Comparison of ENCODE assay signal across 18 cellular contexts in the genomic region with DNA sequence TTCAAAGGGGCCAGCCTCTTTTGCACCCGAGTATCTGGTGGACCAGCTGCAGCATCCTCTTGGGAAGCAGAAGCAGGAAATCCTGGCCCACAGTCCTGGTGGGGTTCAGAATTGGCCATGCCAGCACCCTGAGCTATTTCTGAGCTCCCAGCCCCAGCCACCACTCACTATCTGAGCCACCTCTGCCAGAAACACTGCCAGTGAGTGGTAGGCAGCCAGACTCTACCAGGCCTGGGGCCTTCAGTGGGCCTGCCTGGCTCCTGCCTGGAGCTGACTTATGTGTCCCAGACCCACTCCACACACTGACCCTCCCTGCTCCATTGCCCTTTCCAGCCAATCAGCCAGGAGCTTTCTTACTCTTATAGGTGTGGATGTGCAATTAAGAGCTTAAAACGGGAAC.
"Had no signal": no experiment of that assay in that cellular context is flagged by ENCODE, and none has a peak within 500 bp of the region (broad histone marks: within the 10 kb centered on the region; RNA-seq: fewer than 3 reads in every experiment).

No MANE protein-coding gene starts in this region.

- H3K36me3 Mint-ChIP-seq: activated naive CD8-positive, alpha-beta T cell treated with anti-CD3 and anti-CD28 coated beads for 36 hours had no signal

- DNase-seq: activated CD4-positive, alpha-beta T cell treated with anti-CD3 and anti-CD28 coated beads, Interleukin-2, amount 50 U/mL, for 1 hour; activated CD4-positive, CD25-positive, alpha-beta regulatory T cell; activated CD8-positive, alpha-beta memory T cell treated with anti-CD3 and anti-CD28 coated beads for 24 hours; activated gamma-delta T cell treated with Interleukin-2 at 50 U/mL for 16 hours; activated naive CD8-positive, alpha-beta T cell treated with anti-CD3 and anti-CD28 coated beads for 36 hours; brain microvascular endothelial cell; dermis blood vessel endothelial cell; effector memory CD8-positive, alpha-beta T cell; islet precursor cell; stimulated activated CD4-positive, alpha-beta T cell treated with anti-CD3 and anti-CD28 coated beads, Interleukin-15, amount 100 ng/mL, for 24 hours; stimulated activated CD4-positive, alpha-beta T cell treated with anti-CD3 and anti-CD28 coated beads, Interleukin-4, amount 100 ng/mL, for 1 hour; stimulated activated naive B cell treated with anti-CD40 and anti-IgM and Interleukin-4, amounts not matched to agents 10 μg/mL and 1 μg/mL and 100 μg/mL, for 72 hours; SW 1271; tibial artery had no signal

- H3K27me3 Mint-ChIP-seq: activated naive CD8-positive, alpha-beta T cell treated with anti-CD3 and anti-CD28 coated beads for 36 hours; effector memory CD8-positive, alpha-beta T cell; stimulated activated naive B cell treated with anti-CD40 and anti-IgM and Interleukin-4, amounts not matched to agents 10 μg/mL and 1 μg/mL and 100 μg/mL, for 72 hours had no signal

- H3K27ac Mint-ChIP-seq: activated naive CD8-positive, alpha-beta T cell treated with anti-CD3 and anti-CD28 coated beads for 36 hours; stimulated activated naive B cell treated with anti-CD40 and anti-IgM and Interleukin-4, amounts not matched to agents 10 μg/mL and 1 μg/mL and 100 μg/mL, for 72 hours; T-helper 2 cell treated with Interferon-gamma antibody and Interleukin-4, amounts not matched to agents 5 μg/mL and 100 μg/mL, for 36 hours had no signal

- H3K9me3 Mint-ChIP-seq: activated naive CD8-positive, alpha-beta T cell treated with anti-CD3 and anti-CD28 coated beads for 36 hours; effector memory CD8-positive, alpha-beta T cell; stimulated activated naive B cell treated with anti-CD40 and anti-IgM and Interleukin-4, amounts not matched to agents 10 μg/mL and 1 μg/mL and 100 μg/mL, for 72 hours; T-helper 2 cell treated with Interferon-gamma antibody and Interleukin-4, amounts not matched to agents 5 μg/mL and 100 μg/mL, for 36 hours had no signal

- ATAC-seq: effector memory CD8-positive, alpha-beta T cell; gastroesophageal sphincter; pancreas; stimulated activated naive B cell treated with anti-CD40 and anti-IgM and Interleukin-4, amounts not matched to agents 10 μg/mL and 1 μg/mL and 100 μg/mL, for 72 hours had no signal

- H3K27ac ChIP-seq: brain microvascular endothelial cell, gastroesophageal sphincter, vagina had no signal

- H3K4me1 ChIP-seq: pancreas, vagina had no signal

- H3K4me3 ChIP-seq: gastroesophageal sphincter, pancreas, tibial artery, vagina had no signal

- H3K27me3 ChIP-seq: brain microvascular endothelial cell, gastroesophageal sphincter, pancreas, tibial artery, vagina had no signal

- H3K9me3 ChIP-seq: gastroesophageal sphincter, pancreas, tibial artery, vagina had no signal

- H3K4me3 Mint-ChIP-seq: activated naive CD8-positive, alpha-beta T cell treated with anti-CD3 and anti-CD28 coated beads for 36 hours; effector memory CD8-positive, alpha-beta T cell; stimulated activated naive B cell treated with anti-CD40 and anti-IgM and Interleukin-4, amounts not matched to agents 10 μg/mL and 1 μg/mL and 100 μg/mL, for 72 hours; T-helper 2 cell treated with Interferon-gamma antibody and Interleukin-4, amounts not matched to agents 5 μg/mL and 100 μg/mL, for 36 hours had no signal

- H3K36me3 ChIP-seq: pancreas, vagina had no signal

- H3K4me1 Mint-ChIP-seq: activated naive CD8-positive, alpha-beta T cell treated with anti-CD3 and anti-CD28 coated beads for 36 hours had no signal
